9 cellular contexts compared by ENCODE assay signal in the genomic region with DNA sequence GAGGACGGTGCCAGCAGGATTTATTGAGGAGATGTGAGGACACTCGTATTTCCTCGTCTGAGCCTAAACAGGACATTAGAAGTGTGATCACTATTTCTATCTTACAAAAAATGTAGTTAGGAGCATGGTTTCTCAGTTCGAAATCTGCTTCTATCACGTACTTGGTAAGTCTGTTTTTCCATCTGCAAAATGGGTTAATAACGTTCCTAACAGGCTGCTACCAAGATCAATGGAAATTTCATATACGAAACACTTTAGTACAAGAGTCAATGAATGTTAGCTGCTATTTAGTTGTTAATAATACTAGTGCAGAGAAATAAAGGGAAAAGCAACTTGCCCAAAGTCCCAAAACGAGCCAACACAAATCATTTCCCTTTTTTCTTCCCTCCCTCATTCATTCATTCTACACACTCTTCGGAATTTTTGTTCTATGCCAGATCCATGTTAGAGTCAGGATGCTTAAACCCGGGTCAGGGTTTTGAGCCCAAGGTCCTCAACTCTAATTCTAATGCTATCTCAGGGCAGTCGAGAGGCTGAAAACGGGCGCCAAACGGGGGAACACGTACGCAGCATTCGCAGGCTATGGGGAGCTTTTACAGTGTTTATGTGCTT. TPM values are rescaled to one million over a fixed set of nuclear protein-coding genes. Genes with fewer than 3 reads are reported as not detected.
DNase-seq lines count a peak whose midpoint lies in the region; ATAC-seq and TF ChIP-seq lines count a peak whose summit lies in the region.
"Had no signal": no experiment of that assay in that cellular context is flagged by ENCODE, and none has a peak within 500 bp of the region (broad histone marks: within the 10 kb centered on the region; RNA-seq: fewer than 3 reads in every experiment).

No MANE protein-coding gene starts in this region.

- H3K27me3 ChIP-seq in BE2C (no peaks in the 10 kb centered on the region), duodenal mucosa (ENCODE audit: control insufficient read depth in 1 of 2, insufficient read depth in 2 of 2, low read length in 2 of 2) (no peaks in the 10 kb centered on the region)

- H3K27ac ChIP-seq in KOPT-K1 (ENCODE audit: low read depth, low read length, poor library complexity, severe bottlenecking) (peak overlapping the region; percentile 84), duodenal mucosa (ENCODE audit: low read depth, low read length) (peak overlapping the region; percentile 68)

- H3K9me3 ChIP-seq in BE2C = no peaks in the 10 kb centered on the region
- no peaks in the 10 kb centered on the region for H3K9me3 ChIP-seq in KOPT-K1 (ENCODE audit: insufficient read depth, low read length, poor library complexity, severe bottlenecking)
- no peaks in the 10 kb centered on the region for H3K9me3 ChIP-seq in duodenal mucosa (ENCODE audit: control insufficient read depth in 1 of 2, low read length in 2 of 2)

- H3K4me1 ChIP-seq in BE2C = no peaks in the 10 kb centered on the region
- peaks cover 18 to 31% of the 10 kb centered on the region in 2 donors for H3K4me1 ChIP-seq in duodenal mucosa (ENCODE audit: control insufficient read depth in 1 of 2, insufficient read depth in 2 of 2, low read length in 2 of 2)

- peak overlapping the region; percentile 97 for H3K4me3 ChIP-seq in BE2C (ENCODE audit: low read depth, low read length)
- peak overlapping the region; percentile 89 to 95 for H3K4me3 ChIP-seq in duodenal mucosa (ENCODE audit: low read depth in 1 of 2, low read length in 2 of 2)

- no peak for ATAC-seq in GM21529 (IDR thresholded peaks at IDR 0.05; ENCODE audit: unreplicated experiment)
- no peak for ATAC-seq in GM18867 (IDR thresholded peaks at IDR 0.05; ENCODE audit: unreplicated experiment)

- no peak for TF ChIP-seq CTCF in BE2C (IDR thresholded peaks at IDR 0.05; ENCODE audit: low read depth, low read length)

- H3K36me3 ChIP-seq in BE2C (peaks cover 19% of the 10 kb centered on the region), KOPT-K1 (ENCODE audit: insufficient read depth, low read length) (peaks cover 39% of the 10 kb centered on the region), duodenal mucosa (ENCODE audit: control insufficient read depth in 1 of 2, insufficient read depth in 2 of 2, low read length in 2 of 2) (peaks cover 13 to 27% of the 10 kb centered on the region in 2 donors)

- DNase-seq in BE2C (no peak), myocyte (ENCODE audit: low read depth) (peak; percentile 1), cerebellar cortex (ENCODE audit: low spot score) (no peak), NCI-H446 (lab: John Stamatoyannopoulos, UW) (no peak)

- peak overlapping the region; percentile 78 to 98 for H3K9ac ChIP-seq in duodenal mucosa (ENCODE audit: low read depth in 1 of 2, low read length in 2 of 2)

RNA-seq across cellular contexts. Expression of gene SNRNP40, which starts 0.6 kb away (rescaled TPM):
- 57.2 TPM for polyA plus RNA-seq in BE2C (2012; ENCODE audit: insufficient read depth, insufficient read length, low read depth)
- 54.6 and 55.3 TPM in 2 replicates for total RNA-seq in myocyte
- 37.0 TPM for polyA plus RNA-seq in myocyte (2012)

RNA-seq across cellular contexts. Expression of gene ZCCHC17, which starts 0.9 kb away (rescaled TPM):
- polyA plus RNA-seq in BE2C (2012; ENCODE audit: insufficient read depth, insufficient read length, low read depth) = 18.9 TPM
- 32.9 and 34.7 TPM in 2 replicates for total RNA-seq in myocyte
- 43.7 TPM for polyA plus RNA-seq in myocyte (2012)

RNA-seq across cellular contexts. Expression of gene NKAIN1, which starts 56.3 kb away (rescaled TPM):
- polyA plus RNA-seq in BE2C (2012; ENCODE audit: insufficient read depth, insufficient read length, low read depth) = 10.9 TPM
- 0.05 and 0.13 TPM in 2 replicates for total RNA-seq in myocyte
- polyA plus RNA-seq in myocyte (2012) = 0.23 TPM
- total RNA-seq: left lobe of liver had no signal
